Comparison of ENCODE assay signal across 1 cellular context in genomic region chr11:119664063-119664572, GRCh38.
TF ChIP-seq lines count a peak whose summit lies in the region.

No MANE protein-coding gene starts in this region.

TF ChIP-seq in HepG2, 621 proteins besides CTCF, POLR2A, EP300 and RAD21 (continued from another document and continues in another):
- TF ChIP-seq PAXIP1 (CRISPR knock-in tag; conservative IDR thresholded peaks at IDR 0.05): peak; percentile 92
- 0 out of 2 replicates have a peak, but pooled peaks have one; percentile 28 for TF ChIP-seq PHF8 (CRISPR knock-in tag; IDR thresholded peaks at IDR 0.05)
- peak; percentile 64 for TF ChIP-seq GATAD2A (CRISPR knock-in tag; IDR thresholded peaks at IDR 0.05)
- TF ChIP-seq GLI4 (CRISPR knock-in tag; IDR thresholded peaks at IDR 0.05; ENCODE audit: borderline replicate concordance): no peak
- TF ChIP-seq ZNF574 (CRISPR knock-in tag; IDR thresholded peaks at IDR 0.05): peak; percentile 33; the same call in 1 of the 2 replicates
- TF ChIP-seq ZNF678 (CRISPR knock-in tag; IDR thresholded peaks at IDR 0.05): no peak
- TF ChIP-seq SAP130 (CRISPR knock-in tag; IDR thresholded peaks at IDR 0.05; ENCODE audit: low read depth): peak; percentile 49
- TF ChIP-seq YEATS2 (CRISPR knock-in tag; IDR thresholded peaks at IDR 0.05; ENCODE audit: borderline replicate concordance): peak; percentile 40; the same call in 1 of the 2 replicates
- TF ChIP-seq BRCA1 (CRISPR knock-in tag; IDR thresholded peaks at IDR 0.05): no peak
- TF ChIP-seq ZNF615 (CRISPR knock-in tag; IDR thresholded peaks at IDR 0.05; ENCODE audit: borderline replicate concordance): no peak
- TF ChIP-seq MYNN (CRISPR knock-in tag; IDR thresholded peaks at IDR 0.05; ENCODE audit: low read depth): no peak
- no peak for TF ChIP-seq ZNF839 (CRISPR knock-in tag; IDR thresholded peaks at IDR 0.05; ENCODE audit: borderline replicate concordance)
- TF ChIP-seq PPARG (CRISPR knock-in tag; conservative IDR thresholded peaks at IDR 0.05): peak; percentile 47; the same call in 1 of the 2 replicates
- TF ChIP-seq ZSCAN31 (CRISPR knock-in tag; IDR thresholded peaks at IDR 0.05; ENCODE audit: low read depth): 0 out of 2 replicates have a peak, but pooled peaks have one; percentile 38
- TF ChIP-seq POGZ (CRISPR knock-in tag; IDR thresholded peaks at IDR 0.05): 0 out of 2 replicates have a peak, but pooled peaks have one; percentile 35
- no peak for TF ChIP-seq ZNF382 (CRISPR knock-in tag; IDR thresholded peaks at IDR 0.05; ENCODE audit: borderline replicate concordance)
- peak; percentile 8; the same call in 1 of the 2 replicates for TF ChIP-seq STAG1 (CRISPR knock-in tag; IDR thresholded peaks at IDR 0.05)
- peak; percentile 58; the same call in 1 of the 2 replicates for TF ChIP-seq FOXC1 (CRISPR knock-in tag; IDR thresholded peaks at IDR 0.05; ENCODE audit: borderline replicate concordance)
- no peak for TF ChIP-seq MYPOP (CRISPR knock-in tag; IDR thresholded peaks at IDR 0.05)
- TF ChIP-seq HOXD1 (CRISPR knock-in tag; IDR thresholded peaks at IDR 0.05): no peak
- TF ChIP-seq ZNF276 (CRISPR knock-in tag; IDR thresholded peaks at IDR 0.05; ENCODE audit: low read depth): no peak
- TF ChIP-seq FOXA3 (CRISPR knock-in tag; IDR thresholded peaks at IDR 0.05): peak; percentile 44
- no peak for TF ChIP-seq ZNF670 (CRISPR knock-in tag; IDR thresholded peaks at IDR 0.05; ENCODE audit: borderline replicate concordance)
- no peak for TF ChIP-seq BRF2 (CRISPR knock-in tag; IDR thresholded peaks at IDR 0.05)
- TF ChIP-seq TFAP4 (IDR thresholded peaks at IDR 0.05; ENCODE audit: borderline replicate concordance, low read depth): peak; percentile 98
- peak; percentile 58; the same call in 1 of the 2 replicates for TF ChIP-seq SP5 (CRISPR knock-in tag; IDR thresholded peaks at IDR 0.05; ENCODE audit: borderline replicate concordance, low read depth)
- peak; percentile 40; the same call in 1 of the 2 replicates for TF ChIP-seq NR2F6 (IDR thresholded peaks at IDR 0.05)
- 0 out of 2 replicates have a peak, but pooled peaks have one; percentile 37 for TF ChIP-seq NR2F6 (CRISPR knock-in tag; IDR thresholded peaks at IDR 0.05)
- peak; percentile 40 for TF ChIP-seq ZEB1 (IDR thresholded peaks at IDR 0.05; ENCODE audit: insufficient replicate concordance, low read depth)
- peak; percentile 40; the same call in 1 of the 2 replicates for TF ChIP-seq CREM (IDR thresholded peaks at IDR 0.05)
- TF ChIP-seq CREM (CRISPR knock-in tag; IDR thresholded peaks at IDR 0.05): no peak
- TF ChIP-seq TEAD3 (CRISPR knock-in tag; optimal IDR thresholded peaks at IDR 0.05; ENCODE audit: borderline replicate concordance): peak; percentile 49
- no peak; the same call in 1 of the 2 replicates for TF ChIP-seq REPIN1 (CRISPR knock-in tag; IDR thresholded peaks at IDR 0.05; ENCODE audit: borderline replicate concordance, low read depth)
- peak; percentile 54; the same call in 1 of the 2 replicates for TF ChIP-seq NCOA2 (CRISPR knock-in tag; IDR thresholded peaks at IDR 0.05)
- TF ChIP-seq GTF2F1 (IDR thresholded peaks at IDR 0.05; ENCODE audit: low read length): no peak
- TF ChIP-seq FOXP4 (CRISPR knock-in tag; IDR thresholded peaks at IDR 0.05): peak; percentile 55; the same call in 1 of the 2 replicates
- peak; percentile 53; the same call in 1 of the 2 replicates for TF ChIP-seq SOX13 (IDR thresholded peaks at IDR 0.05)
- peak in 1 of 2 experiments; percentile 79; a peak in 2 of 4 replicates for TF ChIP-seq SOX13 (CRISPR knock-in tag; conservative IDR thresholded peaks at IDR 0.05 in 1 of 2, IDR thresholded peaks at IDR 0.05 in 1 of 2)
- 0 out of 2 replicates have a peak, but pooled peaks have one; percentile 30 for TF ChIP-seq THAP11 (CRISPR knock-in tag; IDR thresholded peaks at IDR 0.05)
- no peak for TF ChIP-seq CREB3 (CRISPR knock-in tag; IDR thresholded peaks at IDR 0.05)
- peak; percentile 76 for TF ChIP-seq TARDBP (CRISPR knock-in tag; IDR thresholded peaks at IDR 0.05)
- TF ChIP-seq KDM6A (CRISPR knock-in tag; IDR thresholded peaks at IDR 0.05; ENCODE audit: low read depth): peak; percentile 88
- TF ChIP-seq HMGXB3 (CRISPR knock-in tag; IDR thresholded peaks at IDR 0.05; ENCODE audit: borderline replicate concordance): 0 out of 2 replicates have a peak, but pooled peaks have one; percentile 47
- no peak for TF ChIP-seq ZNF326 (CRISPR knock-in tag; IDR thresholded peaks at IDR 0.05; ENCODE audit: borderline replicate concordance)
- TF ChIP-seq NCOR1 (IDR thresholded peaks at IDR 0.05; ENCODE audit: borderline replicate concordance, low read length): peak; percentile 74; the same call in 1 of the 2 replicates
